Comparison of ENCODE assay signal across 19 cellular contexts in the genomic region with DNA sequence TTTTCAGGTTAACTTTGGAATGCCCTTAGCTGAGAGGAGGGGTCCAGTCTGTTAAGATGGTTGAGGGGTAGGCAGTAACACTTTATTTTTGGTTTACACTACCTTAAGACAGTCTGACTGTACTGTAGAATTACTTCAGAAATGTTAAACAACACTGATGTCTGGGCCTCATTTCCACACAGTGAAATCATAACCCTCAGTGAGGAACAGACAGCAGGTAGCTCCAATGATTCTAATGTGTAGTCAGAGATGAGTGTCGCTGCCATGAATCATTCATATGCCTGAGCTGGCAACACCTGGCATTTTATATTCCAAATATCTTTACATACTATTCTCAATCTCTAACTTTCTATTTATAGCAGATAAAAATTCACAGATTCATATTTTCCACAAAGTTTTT. TPM values are rescaled to one million over a fixed set of nuclear protein-coding genes. Genes with fewer than 3 reads are reported as not detected.
A peak's percentile ranks its signal among the peaks of the same experiment; 100 is the strongest.
DNase-seq lines count a peak whose midpoint lies in the region; ATAC-seq, FAIRE-seq and TF ChIP-seq lines count a peak whose summit lies in the region.
"Had no signal": no experiment of that assay in that cellular context is flagged by ENCODE, and none has a peak within 500 bp of the region (broad histone marks: within the 10 kb centered on the region; RNA-seq: fewer than 3 reads in every experiment).

No MANE protein-coding gene starts in this region.

- no peak overlapping the region for H3K27ac Mint-ChIP-seq in activated T-cell treated with anti-CD3 and anti-CD28 coated beads, Interleukin-2, amount 50 U/mL, for 72 hours
- H3K27ac Mint-ChIP-seq: B cell; CD4-positive, alpha-beta T cell had no signal

- DNase-seq in activated T-cell treated with anti-CD3 and anti-CD28 coated beads, Interleukin-2, amount 50 U/mL, for 72 hours: no peak
- DNase-seq in activated T-cell treated with anti-CD3 and anti-CD28 coated beads, Interleukin-2, amount 50 U/mL, for 1 hour: no peak
- DNase-seq in H54 (ENCODE audit: insufficient read length, low spot score) (no peak), RWPE1 (ENCODE audit: low spot score) (peak; percentile 15), glomerular visceral epithelial cell (ENCODE audit: extremely low spot score) (peak; percentile 22), NCI-H187 (lab: John Stamatoyannopoulos, UW) (no peak)
- DNase-seq: Calu3; CD4-positive, alpha-beta T cell; NCI-H1436 treated with DMSO at 0.1 percent for 48 hours; NCI-H2081 treated with DMSO at 0.1 percent for 48 hours; NCI-H2227 treated with DMSO at 0.1 percent for 48 hours; SIG-M5 had no signal

- H3K9me3 Mint-ChIP-seq in activated T-cell treated with anti-CD3 and anti-CD28 coated beads, Interleukin-2, amount 50 U/mL, for 72 hours: no peaks in the 10 kb centered on the region
- H3K9me3 Mint-ChIP-seq: CD4-positive, alpha-beta T cell had no signal

- POLR2A ChIA-PET in RWPE1 (lab: Yijun Ruan, JAX; ENCODE audit: low non-redundant PET): no interaction called here

- peaks cover 22% of the 10 kb centered on the region for H3K4me1 Mint-ChIP-seq in activated T-cell treated with anti-CD3 and anti-CD28 coated beads, Interleukin-2, amount 50 U/mL, for 72 hours (ENCODE audit: low read depth)
- H3K4me1 Mint-ChIP-seq: B cell had no signal

- peak; percentile 77 for FAIRE-seq in H54 (lab: Jason Lieb, UNC)
- FAIRE-seq: GM12878, K562 had no signal

- no peak for TF ChIP-seq POLR2A in H54 (IDR thresholded peaks at IDR 0.05; ENCODE audit: low read depth, low read length)

- peaks cover 11% of the 10 kb centered on the region for H3K27me3 Mint-ChIP-seq in activated T-cell treated with anti-CD3 and anti-CD28 coated beads, Interleukin-2, amount 50 U/mL, for 72 hours (ENCODE audit: low read depth)
- H3K27me3 Mint-ChIP-seq: B cell had no signal

- CTCF ChIA-PET in RWPE1 (lab: Yijun Ruan, JAX): interaction anchor here (0.6 kb wide), 1 partner anchor 15 kb away, joined by 7 read pairs; no protein-coding TSS in a partner anchor

- H3K36me3 Mint-ChIP-seq in activated T-cell treated with anti-CD3 and anti-CD28 coated beads, Interleukin-2, amount 50 U/mL, for 72 hours (ENCODE audit: insufficient read depth in 2 of 2): no peaks in the 10 kb centered on the region

- no peak for TF ChIP-seq CTCF in RWPE1 (conservative IDR thresholded peaks at IDR 0.05; ENCODE audit: low read depth)

- H3K27ac ChIP-seq in RWPE1: no peak overlapping the region

- H3K4me3 Mint-ChIP-seq in activated T-cell treated with anti-CD3 and anti-CD28 coated beads, Interleukin-2, amount 50 U/mL, for 72 hours: no peak overlapping the region
- H3K4me3 Mint-ChIP-seq: B cell; CD4-positive, alpha-beta T cell had no signal

- ATAC-seq in activated T-cell treated with anti-CD3 and anti-CD28 coated beads, Interleukin-2, amount 50 U/mL, for 72 hours (replicated peaks in 1 of 2): peak; percentile 95 to 97
- ATAC-seq in HG02678 (IDR thresholded peaks at IDR 0.05; ENCODE audit: unreplicated experiment) (no peak), GM19455 (IDR thresholded peaks at IDR 0.05; ENCODE audit: unreplicated experiment) (no peak)
- ATAC-seq: GM12878, HCT116, K562 had no signal

RNA-seq across cellular contexts. Expression of a gene that starts 37.3 kb away (rescaled TPM):
- not detected for total RNA-seq in activated T-cell treated with anti-CD3 and anti-CD28 coated beads, Interleukin-2, amount 50 U/mL, for 72 hours
- total RNA-seq: B cell; Calu3; CD4-positive, alpha-beta T cell; G401; GM12878; K562 had no signal

Comparison
In these comparisons a context has a peak if more than half of its experiments do, and no peak if none do; other contexts are left out.
1. ATAC-seq: peak in activated T-cell treated with anti-CD3 and anti-CD28 coated beads, Interleukin-2, amount 50 U/mL, for 72 hours (2 of 2); none in HG02678 (single experiment) and GM19455 (single experiment).
2. DNase-seq: peak in RWPE1 (single experiment) and glomerular visceral epithelial cell (single experiment); none in activated T-cell treated with anti-CD3 and anti-CD28 coated beads, Interleukin-2, amount 50 U/mL, for 72 hours (0 of 2), activated T-cell treated with anti-CD3 and anti-CD28 coated beads, Interleukin-2, amount 50 U/mL, for 1 hour (single experiment), H54 (single experiment) and NCI-H187 (0 of 2).